1 cellular context compared by ENCODE assay signal in genomic region chr11:34805937-34806336, GRCh38.
TF ChIP-seq lines count a peak whose summit lies in the region.

No MANE protein-coding gene starts in this region.

TF ChIP-seq in K562, 482 proteins besides CTCF, POLR2A, EP300 and RAD21 (continued from another document):
- TF ChIP-seq HMBOX1 (IDR thresholded peaks at IDR 0.05) = peak; percentile 59; the same call in 1 of the 2 replicates
- TF ChIP-seq PPARD (CRISPR knock-in tag; IDR thresholded peaks at IDR 0.05) = no peak
- no peak for TF ChIP-seq TAF1 (IDR thresholded peaks at IDR 0.05; ENCODE audit: control insufficient read depth, extremely low read depth, insufficient read depth, low read length, severe bottlenecking)
- TF ChIP-seq CBFA2T2 (conservative IDR thresholded peaks at IDR 0.05) = peak; percentile 67
- TF ChIP-seq ZNF561 (CRISPR knock-in tag; conservative IDR thresholded peaks at IDR 0.05) = no peak
- no peak for TF ChIP-seq RBM17 (IDR thresholded peaks at IDR 0.05; ENCODE audit: borderline replicate concordance, low read depth, low read length)
- TF ChIP-seq TFAM (CRISPR knock-in tag; conservative IDR thresholded peaks at IDR 0.05) = no peak
- TF ChIP-seq ARID1B (IDR thresholded peaks at IDR 0.05) = peak; percentile 44
- TF ChIP-seq CXXC5 (CRISPR knock-in tag; IDR thresholded peaks at IDR 0.05) = peak; percentile 52
- no peak for TF ChIP-seq ZBTB34 (CRISPR knock-in tag; IDR thresholded peaks at IDR 0.05)
- no peak for TF ChIP-seq ZNF253 (CRISPR knock-in tag; conservative IDR thresholded peaks at IDR 0.05)
- TF ChIP-seq MTA3 (IDR thresholded peaks at IDR 0.05; ENCODE audit: borderline replicate concordance) = no peak
- TF ChIP-seq TEAD4 (IDR thresholded peaks at IDR 0.05; ENCODE audit: low read length) = peak; percentile 68
- TF ChIP-seq TEAD4 (CRISPR knock-in tag; IDR thresholded peaks at IDR 0.05; ENCODE audit: borderline replicate concordance) = no peak
- no peak for TF ChIP-seq HDAC8 (tag; IDR thresholded peaks at IDR 0.05)
- TF ChIP-seq L3MBTL2 (IDR thresholded peaks at IDR 0.05) = peak; percentile 76
- no peak for TF ChIP-seq KHSRP (IDR thresholded peaks at IDR 0.05)
- no peak for TF ChIP-seq MCM5 (IDR thresholded peaks at IDR 0.05; ENCODE audit: low read depth)
- TF ChIP-seq TCF3 (CRISPR knock-in tag; IDR thresholded peaks at IDR 0.05) = peak; percentile 60
- no peak for TF ChIP-seq IRF1 (CRISPR knock-in tag; IDR thresholded peaks at IDR 0.05; ENCODE audit: borderline replicate concordance)
- TF ChIP-seq ZNF699 (CRISPR knock-in tag; IDR thresholded peaks at IDR 0.05; ENCODE audit: insufficient replicate concordance) = no peak
- TF ChIP-seq ZBTB43 (CRISPR knock-in tag; IDR thresholded peaks at IDR 0.05) = no peak
- no peak for TF ChIP-seq NELFE (IDR thresholded peaks at IDR 0.05; ENCODE audit: insufficient read depth, insufficient read length)
- TF ChIP-seq NFRKB (IDR thresholded peaks at IDR 0.05; ENCODE audit: low read depth) = 0 out of 2 replicates have a peak, but pooled peaks have one; percentile 16
